Comparison of ENCODE assay signal across 1 cellular context in the genomic region with DNA sequence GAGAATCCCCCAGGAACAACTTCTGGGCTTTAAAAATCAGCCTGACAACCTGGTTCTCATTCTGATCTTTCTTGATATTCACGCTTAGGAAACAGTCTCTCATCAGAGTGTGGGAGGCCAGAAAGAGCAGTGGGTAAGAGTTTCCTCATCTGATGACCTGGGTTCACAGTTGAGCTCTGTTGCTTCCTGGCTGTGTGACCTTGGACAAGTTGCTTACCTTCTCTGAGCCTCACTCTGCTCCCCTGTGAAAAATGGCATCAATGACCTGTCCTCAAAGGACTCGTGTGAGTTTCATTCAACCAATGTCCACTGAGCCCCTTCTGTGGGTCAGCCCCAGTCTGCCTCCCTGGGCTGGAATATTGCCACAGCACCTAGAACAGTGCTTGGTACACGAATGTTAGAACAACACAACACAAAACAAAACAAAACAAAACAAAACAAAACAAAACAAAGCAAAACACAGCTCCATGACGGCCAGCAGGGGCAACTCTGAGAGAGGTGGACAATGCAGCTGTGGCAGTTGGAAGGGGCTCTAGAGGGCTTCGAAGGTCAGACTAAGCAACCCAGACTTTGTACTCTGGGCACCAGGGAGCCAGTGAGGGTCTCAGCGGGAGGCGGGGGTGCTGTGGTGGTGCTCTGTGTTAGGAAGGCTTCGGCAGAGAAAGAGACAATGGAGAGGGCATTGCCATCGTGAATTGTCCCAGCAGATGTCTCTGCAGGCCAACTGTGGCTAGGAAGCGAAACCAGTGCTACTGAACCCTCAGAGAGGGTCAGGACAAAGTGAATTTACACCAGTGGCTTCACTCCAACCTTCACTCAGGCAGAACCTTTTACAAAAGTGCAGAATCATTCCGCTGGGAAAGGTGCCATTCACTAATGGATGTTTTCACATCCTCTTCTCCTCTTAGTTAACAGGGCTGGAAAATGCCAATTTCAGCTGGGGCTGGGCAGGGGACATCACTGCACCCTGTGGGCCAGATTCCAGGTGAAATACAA.
TF ChIP-seq lines count a peak whose summit lies in the region.

No MANE protein-coding gene starts in this region.

TF ChIP-seq in GM23338, 12 proteins besides CTCF, POLR2A, EP300 and RAD21 (continued from another document):
- TF ChIP-seq, protein P1, sequence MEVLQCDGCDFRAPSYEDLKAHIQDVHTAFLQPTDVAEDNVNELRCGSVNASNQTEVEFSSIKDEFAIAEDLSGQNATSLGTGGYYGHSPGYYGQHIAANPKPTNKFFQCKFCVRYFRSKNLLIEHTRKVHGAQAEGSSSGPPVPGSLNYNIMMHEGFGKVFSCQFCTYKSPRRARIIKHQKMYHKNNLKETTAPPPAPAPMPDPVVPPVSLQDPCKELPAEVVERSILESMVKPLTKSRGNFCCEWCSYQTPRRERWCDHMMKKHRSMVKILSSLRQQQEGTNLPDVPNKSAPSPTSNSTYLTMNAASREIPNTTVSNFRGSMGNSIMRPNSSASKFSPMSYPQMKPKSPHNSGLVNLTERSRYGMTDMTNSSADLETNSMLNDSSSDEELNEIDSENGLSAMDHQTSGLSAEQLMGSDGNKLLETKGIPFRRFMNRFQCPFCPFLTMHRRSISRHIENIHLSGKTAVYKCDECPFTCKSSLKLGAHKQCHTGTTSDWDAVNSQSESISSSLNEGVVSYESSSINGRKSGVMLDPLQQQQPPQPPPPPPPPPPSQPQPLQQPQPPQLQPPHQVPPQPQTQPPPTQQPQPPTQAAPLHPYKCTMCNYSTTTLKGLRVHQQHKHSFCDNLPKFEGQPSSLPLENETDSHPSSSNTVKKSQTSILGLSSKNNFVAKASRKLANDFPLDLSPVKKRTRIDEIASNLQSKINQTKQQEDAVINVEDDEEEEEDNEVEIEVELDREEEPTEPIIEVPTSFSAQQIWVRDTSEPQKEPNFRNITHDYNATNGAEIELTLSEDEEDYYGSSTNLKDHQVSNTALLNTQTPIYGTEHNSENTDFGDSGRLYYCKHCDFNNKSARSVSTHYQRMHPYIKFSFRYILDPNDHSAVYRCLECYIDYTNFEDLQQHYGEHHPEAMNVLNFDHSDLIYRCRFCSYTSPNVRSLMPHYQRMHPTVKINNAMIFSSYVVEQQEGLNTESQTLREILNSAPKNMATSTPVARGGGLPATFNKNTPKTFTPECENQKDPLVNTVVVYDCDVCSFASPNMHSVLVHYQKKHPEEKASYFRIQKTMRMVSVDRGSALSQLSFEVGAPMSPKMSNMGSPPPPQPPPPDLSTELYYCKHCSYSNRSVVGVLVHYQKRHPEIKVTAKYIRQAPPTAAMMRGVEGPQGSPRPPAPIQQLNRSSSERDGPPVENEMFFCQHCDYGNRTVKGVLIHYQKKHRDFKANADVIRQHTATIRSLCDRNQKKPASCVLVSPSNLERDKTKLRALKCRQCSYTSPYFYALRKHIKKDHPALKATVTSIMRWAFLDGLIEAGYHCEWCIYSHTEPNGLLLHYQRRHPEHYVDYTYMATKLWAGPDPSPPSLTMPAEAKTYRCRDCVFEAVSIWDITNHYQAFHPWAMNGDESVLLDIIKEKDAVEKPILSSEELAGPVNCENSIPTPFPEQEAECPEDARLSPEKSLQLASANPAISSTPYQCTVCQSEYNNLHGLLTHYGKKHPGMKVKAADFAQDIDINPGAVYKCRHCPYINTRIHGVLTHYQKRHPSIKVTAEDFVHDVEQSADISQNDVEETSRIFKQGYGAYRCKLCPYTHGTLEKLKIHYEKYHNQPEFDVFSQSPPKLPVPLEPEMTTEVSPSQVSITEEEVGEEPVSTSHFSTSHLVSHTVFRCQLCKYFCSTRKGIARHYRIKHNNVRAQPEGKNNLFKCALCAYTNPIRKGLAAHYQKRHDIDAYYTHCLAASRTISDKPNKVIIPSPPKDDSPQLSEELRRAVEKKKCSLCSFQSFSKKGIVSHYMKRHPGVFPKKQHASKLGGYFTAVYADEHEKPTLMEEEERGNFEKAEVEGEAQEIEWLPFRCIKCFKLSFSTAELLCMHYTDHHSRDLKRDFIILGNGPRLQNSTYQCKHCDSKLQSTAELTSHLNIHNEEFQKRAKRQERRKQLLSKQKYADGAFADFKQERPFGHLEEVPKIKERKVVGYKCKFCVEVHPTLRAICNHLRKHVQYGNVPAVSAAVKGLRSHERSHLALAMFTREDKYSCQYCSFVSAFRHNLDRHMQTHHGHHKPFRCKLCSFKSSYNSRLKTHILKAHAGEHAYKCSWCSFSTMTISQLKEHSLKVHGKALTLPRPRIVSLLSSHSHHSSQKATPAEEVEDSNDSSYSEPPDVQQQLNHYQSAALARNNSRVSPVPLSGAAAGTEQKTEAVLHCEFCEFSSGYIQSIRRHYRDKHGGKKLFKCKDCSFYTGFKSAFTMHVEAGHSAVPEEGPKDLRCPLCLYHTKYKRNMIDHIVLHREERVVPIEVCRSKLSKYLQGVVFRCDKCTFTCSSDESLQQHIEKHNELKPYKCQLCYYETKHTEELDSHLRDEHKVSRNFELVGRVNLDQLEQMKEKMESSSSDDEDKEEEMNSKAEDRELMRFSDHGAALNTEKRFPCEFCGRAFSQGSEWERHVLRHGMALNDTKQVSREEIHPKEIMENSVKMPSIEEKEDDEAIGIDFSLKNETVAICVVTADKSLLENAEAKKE (CRISPR knock-in tag; IDR thresholded peaks at IDR 0.05): no peak
- no peak for TF ChIP-seq JUNB (IDR thresholded peaks at IDR 0.05; ENCODE audit: unreplicated experiment)
- no peak for TF ChIP-seq EZH2phosphoT487 (IDR thresholded peaks at IDR 0.05; ENCODE audit: unreplicated experiment)
- TF ChIP-seq EZH2 (IDR thresholded peaks at IDR 0.05; ENCODE audit: low read depth, unreplicated experiment): no peak
- no peak for TF ChIP-seq STAT1 (IDR thresholded peaks at IDR 0.05; ENCODE audit: unreplicated experiment)
- no peak for TF ChIP-seq ZNF331 (CRISPR knock-in tag; IDR thresholded peaks at IDR 0.05; ENCODE audit: low read depth)
- TF ChIP-seq, protein P2, sequence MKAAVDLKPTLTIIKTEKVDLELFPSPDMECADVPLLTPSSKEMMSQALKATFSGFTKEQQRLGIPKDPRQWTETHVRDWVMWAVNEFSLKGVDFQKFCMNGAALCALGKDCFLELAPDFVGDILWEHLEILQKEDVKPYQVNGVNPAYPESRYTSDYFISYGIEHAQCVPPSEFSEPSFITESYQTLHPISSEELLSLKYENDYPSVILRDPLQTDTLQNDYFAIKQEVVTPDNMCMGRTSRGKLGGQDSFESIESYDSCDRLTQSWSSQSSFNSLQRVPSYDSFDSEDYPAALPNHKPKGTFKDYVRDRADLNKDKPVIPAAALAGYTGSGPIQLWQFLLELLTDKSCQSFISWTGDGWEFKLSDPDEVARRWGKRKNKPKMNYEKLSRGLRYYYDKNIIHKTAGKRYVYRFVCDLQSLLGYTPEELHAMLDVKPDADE (IDR thresholded peaks at IDR 0.05): no peak
- TF ChIP-seq CREB1 (CRISPR knock-in tag; IDR thresholded peaks at IDR 0.05; ENCODE audit: low read depth): no peak
